ENCODE assay signal across 10 cellular contexts in the genomic region with DNA sequence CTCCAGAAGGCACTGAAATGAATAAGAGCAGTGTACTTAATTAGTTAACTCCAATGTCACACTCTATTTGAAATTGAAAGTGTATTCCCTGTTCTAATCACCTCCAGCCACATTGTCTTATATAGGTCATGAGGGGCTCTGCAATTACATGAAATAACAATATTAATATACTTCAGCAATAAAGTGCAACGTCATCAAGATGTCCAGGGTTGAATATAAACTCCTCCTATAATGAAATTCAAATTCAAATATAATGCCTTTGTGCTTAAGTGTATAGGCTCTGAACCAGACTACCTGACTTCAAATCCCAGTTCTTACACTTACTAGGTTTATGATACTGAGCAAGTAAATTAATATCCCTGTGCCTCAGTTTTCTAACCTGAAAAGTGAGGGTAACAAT.
"Had no signal": no experiment of that assay in that cellular context is flagged by ENCODE, and none has a peak within 500 bp of the region (broad histone marks: within the 10 kb centered on the region; RNA-seq: fewer than 3 reads in every experiment).

No MANE protein-coding gene starts in this region.

- H3K4me3 ChIP-seq: GM23248, HAP-1 had no signal

- H3K9me3 ChIP-seq: HAP-1 had no signal

- DNase-seq: GM23248, GOT3, H7, HFFc6, Kasumi-1, KG1 had no signal

- H2AFZ ChIP-seq: GM23248 had no signal

- ATAC-seq: HCT116 had no signal

- H3K36me3 Mint-ChIP-seq: IgD-negative memory B cell had no signal

- H3K9ac ChIP-seq: GM23248 had no signal

- H3K4me3 Mint-ChIP-seq: HFFc6 had no signal

- H3K4me1 Mint-ChIP-seq: IgD-negative memory B cell had no signal

- H3K27me3 Mint-ChIP-seq: IgD-negative memory B cell had no signal

- H3K36me3 ChIP-seq: HAP-1 had no signal

- H3K27ac ChIP-seq: GM23248, HL-60 had no signal

- H3K27ac Mint-ChIP-seq: HFFc6, IgD-negative memory B cell had no signal

- H3K4me1 ChIP-seq: HAP-1 had no signal
